In the genomic region with DNA sequence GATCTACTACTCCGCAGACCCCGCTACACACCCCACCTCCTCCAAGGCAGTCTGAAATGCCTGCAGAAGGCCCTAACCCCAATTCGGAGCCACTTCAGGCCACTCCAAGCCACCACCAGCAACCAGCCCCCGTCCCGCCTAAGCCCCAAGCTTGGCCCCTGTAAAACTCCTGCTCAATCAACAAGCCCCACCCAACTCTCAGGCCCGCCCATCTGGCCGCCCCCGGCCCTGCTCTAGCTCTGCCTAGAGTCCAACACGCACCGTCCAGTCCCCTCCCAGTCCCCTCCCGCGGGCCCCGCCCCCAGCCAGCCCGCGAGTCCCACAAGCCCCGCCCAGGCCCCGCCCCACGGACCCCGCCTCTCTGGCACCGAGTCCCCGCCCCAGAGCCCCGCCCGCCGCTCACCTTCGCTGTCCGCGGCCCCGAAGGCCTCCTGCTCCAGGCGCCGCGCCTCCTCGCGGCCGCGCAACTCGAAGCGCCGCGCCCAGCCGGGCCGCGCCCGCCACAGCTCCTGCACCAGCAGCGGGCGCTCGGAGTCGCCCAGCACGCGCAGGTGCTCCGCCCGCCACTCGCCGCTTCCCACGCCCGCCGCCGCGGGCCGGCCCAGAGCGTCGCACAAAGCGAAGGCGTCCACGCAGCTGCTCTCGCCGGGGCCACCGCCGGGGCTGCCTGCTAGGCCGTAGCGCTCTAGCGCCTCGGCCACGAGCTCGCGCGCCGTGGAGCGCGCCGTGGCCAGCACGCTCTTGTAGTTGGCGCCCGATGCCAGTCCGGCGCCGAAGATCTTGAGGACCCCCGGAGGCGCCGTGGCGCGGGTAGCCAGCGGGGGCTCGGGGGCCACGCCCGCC, we compare ENCODE assay signal across 1 cellular context.
TF ChIP-seq lines count a peak whose summit lies in the region.

No MANE protein-coding gene starts in this region.

TF ChIP-seq in HepG2, 621 proteins besides CTCF, POLR2A, EP300 and RAD21 (continued from another document and continues in another):
- TF ChIP-seq, protein P1, sequence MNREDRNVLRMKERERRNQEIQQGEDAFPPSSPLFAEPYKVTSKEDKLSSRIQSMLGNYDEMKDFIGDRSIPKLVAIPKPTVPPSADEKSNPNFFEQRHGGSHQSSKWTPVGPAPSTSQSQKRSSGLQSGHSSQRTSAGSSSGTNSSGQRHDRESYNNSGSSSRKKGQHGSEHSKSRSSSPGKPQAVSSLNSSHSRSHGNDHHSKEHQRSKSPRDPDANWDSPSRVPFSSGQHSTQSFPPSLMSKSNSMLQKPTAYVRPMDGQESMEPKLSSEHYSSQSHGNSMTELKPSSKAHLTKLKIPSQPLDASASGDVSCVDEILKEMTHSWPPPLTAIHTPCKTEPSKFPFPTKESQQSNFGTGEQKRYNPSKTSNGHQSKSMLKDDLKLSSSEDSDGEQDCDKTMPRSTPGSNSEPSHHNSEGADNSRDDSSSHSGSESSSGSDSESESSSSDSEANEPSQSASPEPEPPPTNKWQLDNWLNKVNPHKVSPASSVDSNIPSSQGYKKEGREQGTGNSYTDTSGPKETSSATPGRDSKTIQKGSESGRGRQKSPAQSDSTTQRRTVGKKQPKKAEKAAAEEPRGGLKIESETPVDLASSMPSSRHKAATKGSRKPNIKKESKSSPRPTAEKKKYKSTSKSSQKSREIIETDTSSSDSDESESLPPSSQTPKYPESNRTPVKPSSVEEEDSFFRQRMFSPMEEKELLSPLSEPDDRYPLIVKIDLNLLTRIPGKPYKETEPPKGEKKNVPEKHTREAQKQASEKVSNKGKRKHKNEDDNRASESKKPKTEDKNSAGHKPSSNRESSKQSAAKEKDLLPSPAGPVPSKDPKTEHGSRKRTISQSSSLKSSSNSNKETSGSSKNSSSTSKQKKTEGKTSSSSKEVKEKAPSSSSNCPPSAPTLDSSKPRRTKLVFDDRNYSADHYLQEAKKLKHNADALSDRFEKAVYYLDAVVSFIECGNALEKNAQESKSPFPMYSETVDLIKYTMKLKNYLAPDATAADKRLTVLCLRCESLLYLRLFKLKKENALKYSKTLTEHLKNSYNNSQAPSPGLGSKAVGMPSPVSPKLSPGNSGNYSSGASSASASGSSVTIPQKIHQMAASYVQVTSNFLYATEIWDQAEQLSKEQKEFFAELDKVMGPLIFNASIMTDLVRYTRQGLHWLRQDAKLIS (CRISPR knock-in tag; IDR thresholded peaks at IDR 0.05): no peak
- TF ChIP-seq ZIK1 (CRISPR knock-in tag; IDR thresholded peaks at IDR 0.05; ENCODE audit: borderline replicate concordance, low read depth): no peak; the same call in 1 of the 2 replicates
- TF ChIP-seq HMGA1 (CRISPR knock-in tag; conservative IDR thresholded peaks at IDR 0.05): no peak
- TF ChIP-seq, protein P2, sequence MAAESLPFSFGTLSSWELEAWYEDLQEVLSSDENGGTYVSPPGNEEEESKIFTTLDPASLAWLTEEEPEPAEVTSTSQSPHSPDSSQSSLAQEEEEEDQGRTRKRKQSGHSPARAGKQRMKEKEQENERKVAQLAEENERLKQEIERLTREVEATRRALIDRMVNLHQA (CRISPR knock-in tag; IDR thresholded peaks at IDR 0.05): no peak
- 0 out of 2 replicates have a peak, but pooled peaks have one; percentile 59 for TF ChIP-seq PRMT3 (CRISPR knock-in tag; IDR thresholded peaks at IDR 0.05; ENCODE audit: borderline replicate concordance, low read depth)
- TF ChIP-seq, protein P3, sequence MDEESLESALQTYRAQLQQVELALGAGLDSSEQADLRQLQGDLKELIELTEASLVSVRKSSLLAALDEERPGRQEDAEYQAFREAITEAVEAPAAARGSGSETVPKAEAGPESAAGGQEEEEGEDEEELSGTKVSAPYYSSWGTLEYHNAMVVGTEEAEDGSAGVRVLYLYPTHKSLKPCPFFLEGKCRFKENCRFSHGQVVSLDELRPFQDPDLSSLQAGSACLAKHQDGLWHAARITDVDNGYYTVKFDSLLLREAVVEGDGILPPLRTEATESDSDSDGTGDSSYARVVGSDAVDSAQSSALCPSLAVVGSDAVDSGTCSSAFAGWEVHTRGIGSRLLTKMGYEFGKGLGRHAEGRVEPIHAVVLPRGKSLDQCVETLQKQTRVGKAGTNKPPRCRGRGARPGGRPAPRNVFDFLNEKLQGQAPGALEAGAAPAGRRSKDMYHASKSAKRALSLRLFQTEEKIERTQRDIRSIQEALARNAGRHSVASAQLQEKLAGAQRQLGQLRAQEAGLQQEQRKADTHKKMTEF (CRISPR knock-in tag; IDR thresholded peaks at IDR 0.05): no peak
- no peak for TF ChIP-seq GATAD2A (CRISPR knock-in tag; IDR thresholded peaks at IDR 0.05)
- TF ChIP-seq SCMH1 (CRISPR knock-in tag; IDR thresholded peaks at IDR 0.05; ENCODE audit: borderline replicate concordance): no peak
- TF ChIP-seq SATB2 (CRISPR knock-in tag; IDR thresholded peaks at IDR 0.05): no peak
- TF ChIP-seq, protein P4, sequence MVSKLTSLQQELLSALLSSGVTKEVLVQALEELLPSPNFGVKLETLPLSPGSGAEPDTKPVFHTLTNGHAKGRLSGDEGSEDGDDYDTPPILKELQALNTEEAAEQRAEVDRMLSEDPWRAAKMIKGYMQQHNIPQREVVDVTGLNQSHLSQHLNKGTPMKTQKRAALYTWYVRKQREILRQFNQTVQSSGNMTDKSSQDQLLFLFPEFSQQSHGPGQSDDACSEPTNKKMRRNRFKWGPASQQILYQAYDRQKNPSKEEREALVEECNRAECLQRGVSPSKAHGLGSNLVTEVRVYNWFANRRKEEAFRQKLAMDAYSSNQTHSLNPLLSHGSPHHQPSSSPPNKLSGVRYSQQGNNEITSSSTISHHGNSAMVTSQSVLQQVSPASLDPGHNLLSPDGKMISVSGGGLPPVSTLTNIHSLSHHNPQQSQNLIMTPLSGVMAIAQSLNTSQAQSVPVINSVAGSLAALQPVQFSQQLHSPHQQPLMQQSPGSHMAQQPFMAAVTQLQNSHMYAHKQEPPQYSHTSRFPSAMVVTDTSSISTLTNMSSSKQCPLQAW (CRISPR knock-in tag; IDR thresholded peaks at IDR 0.05): peak; percentile 31; the same call in 1 of the 2 replicates
- no peak for TF ChIP-seq NR2F1 (CRISPR knock-in tag; IDR thresholded peaks at IDR 0.05)
- TF ChIP-seq ERF (CRISPR knock-in tag; IDR thresholded peaks at IDR 0.05): peak; percentile 6; the same call in 1 of the 2 replicates
- TF ChIP-seq, protein P5, sequence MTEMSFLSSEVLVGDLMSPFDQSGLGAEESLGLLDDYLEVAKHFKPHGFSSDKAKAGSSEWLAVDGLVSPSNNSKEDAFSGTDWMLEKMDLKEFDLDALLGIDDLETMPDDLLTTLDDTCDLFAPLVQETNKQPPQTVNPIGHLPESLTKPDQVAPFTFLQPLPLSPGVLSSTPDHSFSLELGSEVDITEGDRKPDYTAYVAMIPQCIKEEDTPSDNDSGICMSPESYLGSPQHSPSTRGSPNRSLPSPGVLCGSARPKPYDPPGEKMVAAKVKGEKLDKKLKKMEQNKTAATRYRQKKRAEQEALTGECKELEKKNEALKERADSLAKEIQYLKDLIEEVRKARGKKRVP (CRISPR knock-in tag; IDR thresholded peaks at IDR 0.05): 0 out of 4 replicates have a peak, but pooled peaks of 1 of the 2 experiments have one; percentile 38
- no peak for TF ChIP-seq ZSCAN30 (CRISPR knock-in tag; IDR thresholded peaks at IDR 0.05)
- no peak; the same call in 1 of the 2 replicates for TF ChIP-seq ZNF264 (CRISPR knock-in tag; IDR thresholded peaks at IDR 0.05)
- TF ChIP-seq, protein P6, sequence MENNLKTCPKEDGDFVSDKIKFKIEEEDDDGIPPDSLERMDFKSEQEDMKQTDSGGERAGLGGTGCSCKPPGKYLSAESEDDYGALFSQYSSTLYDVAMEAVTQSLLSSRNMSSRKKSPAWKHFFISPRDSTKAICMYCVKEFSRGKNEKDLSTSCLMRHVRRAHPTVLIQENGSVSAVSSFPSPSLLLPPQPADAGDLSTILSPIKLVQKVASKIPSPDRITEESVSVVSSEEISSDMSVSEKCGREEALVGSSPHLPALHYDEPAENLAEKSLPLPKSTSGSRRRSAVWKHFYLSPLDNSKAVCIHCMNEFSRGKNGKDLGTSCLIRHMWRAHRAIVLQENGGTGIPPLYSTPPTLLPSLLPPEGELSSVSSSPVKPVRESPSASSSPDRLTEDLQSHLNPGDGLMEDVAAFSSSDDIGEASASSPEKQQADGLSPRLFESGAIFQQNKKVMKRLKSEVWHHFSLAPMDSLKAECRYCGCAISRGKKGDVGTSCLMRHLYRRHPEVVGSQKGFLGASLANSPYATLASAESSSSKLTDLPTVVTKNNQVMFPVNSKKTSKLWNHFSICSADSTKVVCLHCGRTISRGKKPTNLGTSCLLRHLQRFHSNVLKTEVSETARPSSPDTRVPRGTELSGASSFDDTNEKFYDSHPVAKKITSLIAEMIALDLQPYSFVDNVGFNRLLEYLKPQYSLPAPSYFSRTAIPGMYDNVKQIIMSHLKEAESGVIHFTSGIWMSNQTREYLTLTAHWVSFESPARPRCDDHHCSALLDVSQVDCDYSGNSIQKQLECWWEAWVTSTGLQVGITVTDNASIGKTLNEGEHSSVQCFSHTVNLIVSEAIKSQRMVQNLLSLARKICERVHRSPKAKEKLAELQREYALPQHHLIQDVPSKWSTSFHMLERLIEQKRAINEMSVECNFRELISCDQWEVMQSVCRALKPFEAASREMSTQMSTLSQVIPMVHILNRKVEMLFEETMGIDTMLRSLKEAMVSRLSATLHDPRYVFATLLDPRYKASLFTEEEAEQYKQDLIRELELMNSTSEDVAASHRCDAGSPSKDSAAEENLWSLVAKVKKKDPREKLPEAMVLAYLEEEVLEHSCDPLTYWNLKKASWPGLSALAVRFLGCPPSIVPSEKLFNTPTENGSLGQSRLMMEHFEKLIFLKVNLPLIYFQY (CRISPR knock-in tag; IDR thresholded peaks at IDR 0.05; ENCODE audit: borderline replicate concordance): no peak; the same call in 1 of the 2 replicates
- 0 out of 2 replicates have a peak, but pooled peaks have one; percentile 40 for TF ChIP-seq ARHGAP35 (CRISPR knock-in tag; IDR thresholded peaks at IDR 0.05; ENCODE audit: borderline replicate concordance)
- TF ChIP-seq HNRNPUL1 (IDR thresholded peaks at IDR 0.05; ENCODE audit: low read depth, low read length): no peak
- peak; percentile 45; the same call in 1 of the 2 replicates for TF ChIP-seq SALL1 (CRISPR knock-in tag; IDR thresholded peaks at IDR 0.05)
- TF ChIP-seq CENPX (CRISPR knock-in tag; IDR thresholded peaks at IDR 0.05): no peak
- TF ChIP-seq GTF2F1 (IDR thresholded peaks at IDR 0.05; ENCODE audit: low read length): no peak
- no peak for TF ChIP-seq SIX1 (CRISPR knock-in tag; IDR thresholded peaks at IDR 0.05; ENCODE audit: borderline replicate concordance)
- TF ChIP-seq ONECUT2 (CRISPR knock-in tag; IDR thresholded peaks at IDR 0.05): no peak; the same call in 1 of the 2 replicates
- no peak for TF ChIP-seq ZBTB8A (CRISPR knock-in tag; IDR thresholded peaks at IDR 0.05; ENCODE audit: borderline replicate concordance, low read depth)
- no peak for TF ChIP-seq NBN (conservative IDR thresholded peaks at IDR 0.05)
- no peak; the same call in 1 of the 2 replicates for TF ChIP-seq KLF6 (CRISPR knock-in tag; IDR thresholded peaks at IDR 0.05)
- TF ChIP-seq ZSCAN29 (CRISPR knock-in tag; conservative IDR thresholded peaks at IDR 0.05): no peak
- TF ChIP-seq ZNF251 (CRISPR knock-in tag; IDR thresholded peaks at IDR 0.05): no peak
- no peak for TF ChIP-seq ZBTB1 (CRISPR knock-in tag; IDR thresholded peaks at IDR 0.05; ENCODE audit: borderline replicate concordance)
- no peak for TF ChIP-seq FOXJ3 (CRISPR knock-in tag; IDR thresholded peaks at IDR 0.05; ENCODE audit: borderline replicate concordance)
- TF ChIP-seq, protein P7, sequence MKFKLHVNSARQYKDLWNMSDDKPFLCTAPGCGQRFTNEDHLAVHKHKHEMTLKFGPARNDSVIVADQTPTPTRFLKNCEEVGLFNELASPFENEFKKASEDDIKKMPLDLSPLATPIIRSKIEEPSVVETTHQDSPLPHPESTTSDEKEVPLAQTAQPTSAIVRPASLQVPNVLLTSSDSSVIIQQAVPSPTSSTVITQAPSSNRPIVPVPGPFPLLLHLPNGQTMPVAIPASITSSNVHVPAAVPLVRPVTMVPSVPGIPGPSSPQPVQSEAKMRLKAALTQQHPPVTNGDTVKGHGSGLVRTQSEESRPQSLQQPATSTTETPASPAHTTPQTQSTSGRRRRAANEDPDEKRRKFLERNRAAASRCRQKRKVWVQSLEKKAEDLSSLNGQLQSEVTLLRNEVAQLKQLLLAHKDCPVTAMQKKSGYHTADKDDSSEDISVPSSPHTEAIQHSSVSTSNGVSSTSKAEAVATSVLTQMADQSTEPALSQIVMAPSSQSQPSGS (CRISPR knock-in tag; IDR thresholded peaks at IDR 0.05): no peak
- TF ChIP-seq ZNF335 (CRISPR knock-in tag; IDR thresholded peaks at IDR 0.05): no peak
- no peak for TF ChIP-seq CHD2 (IDR thresholded peaks at IDR 0.05; ENCODE audit: low read depth, low read length)
- TF ChIP-seq, protein P8, sequence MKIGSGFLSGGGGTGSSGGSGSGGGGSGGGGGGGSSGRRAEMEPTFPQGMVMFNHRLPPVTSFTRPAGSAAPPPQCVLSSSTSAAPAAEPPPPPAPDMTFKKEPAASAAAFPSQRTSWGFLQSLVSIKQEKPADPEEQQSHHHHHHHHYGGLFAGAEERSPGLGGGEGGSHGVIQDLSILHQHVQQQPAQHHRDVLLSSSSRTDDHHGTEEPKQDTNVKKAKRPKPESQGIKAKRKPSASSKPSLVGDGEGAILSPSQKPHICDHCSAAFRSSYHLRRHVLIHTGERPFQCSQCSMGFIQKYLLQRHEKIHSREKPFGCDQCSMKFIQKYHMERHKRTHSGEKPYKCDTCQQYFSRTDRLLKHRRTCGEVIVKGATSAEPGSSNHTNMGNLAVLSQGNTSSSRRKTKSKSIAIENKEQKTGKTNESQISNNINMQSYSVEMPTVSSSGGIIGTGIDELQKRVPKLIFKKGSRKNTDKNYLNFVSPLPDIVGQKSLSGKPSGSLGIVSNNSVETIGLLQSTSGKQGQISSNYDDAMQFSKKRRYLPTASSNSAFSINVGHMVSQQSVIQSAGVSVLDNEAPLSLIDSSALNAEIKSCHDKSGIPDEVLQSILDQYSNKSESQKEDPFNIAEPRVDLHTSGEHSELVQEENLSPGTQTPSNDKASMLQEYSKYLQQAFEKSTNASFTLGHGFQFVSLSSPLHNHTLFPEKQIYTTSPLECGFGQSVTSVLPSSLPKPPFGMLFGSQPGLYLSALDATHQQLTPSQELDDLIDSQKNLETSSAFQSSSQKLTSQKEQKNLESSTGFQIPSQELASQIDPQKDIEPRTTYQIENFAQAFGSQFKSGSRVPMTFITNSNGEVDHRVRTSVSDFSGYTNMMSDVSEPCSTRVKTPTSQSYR (CRISPR knock-in tag; IDR thresholded peaks at IDR 0.05; ENCODE audit: borderline replicate concordance): no peak
- TF ChIP-seq, protein P9, sequence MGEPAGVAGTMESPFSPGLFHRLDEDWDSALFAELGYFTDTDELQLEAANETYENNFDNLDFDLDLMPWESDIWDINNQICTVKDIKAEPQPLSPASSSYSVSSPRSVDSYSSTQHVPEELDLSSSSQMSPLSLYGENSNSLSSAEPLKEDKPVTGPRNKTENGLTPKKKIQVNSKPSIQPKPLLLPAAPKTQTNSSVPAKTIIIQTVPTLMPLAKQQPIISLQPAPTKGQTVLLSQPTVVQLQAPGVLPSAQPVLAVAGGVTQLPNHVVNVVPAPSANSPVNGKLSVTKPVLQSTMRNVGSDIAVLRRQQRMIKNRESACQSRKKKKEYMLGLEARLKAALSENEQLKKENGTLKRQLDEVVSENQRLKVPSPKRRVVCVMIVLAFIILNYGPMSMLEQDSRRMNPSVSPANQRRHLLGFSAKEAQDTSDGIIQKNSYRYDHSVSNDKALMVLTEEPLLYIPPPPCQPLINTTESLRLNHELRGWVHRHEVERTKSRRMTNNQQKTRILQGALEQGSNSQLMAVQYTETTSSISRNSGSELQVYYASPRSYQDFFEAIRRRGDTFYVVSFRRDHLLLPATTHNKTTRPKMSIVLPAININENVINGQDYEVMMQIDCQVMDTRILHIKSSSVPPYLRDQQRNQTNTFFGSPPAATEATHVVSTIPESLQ (CRISPR knock-in tag; conservative IDR thresholded peaks at IDR 0.05): no peak
- TF ChIP-seq AHR (CRISPR knock-in tag; IDR thresholded peaks at IDR 0.05): no peak
- TF ChIP-seq, protein P10, sequence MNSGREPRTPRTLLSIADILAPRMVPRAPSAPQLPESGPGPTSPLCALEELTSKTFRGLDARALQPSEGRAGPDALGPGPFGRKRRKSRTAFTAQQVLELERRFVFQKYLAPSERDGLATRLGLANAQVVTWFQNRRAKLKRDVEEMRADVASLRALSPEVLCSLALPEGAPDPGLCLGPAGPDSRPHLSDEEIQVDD (CRISPR knock-in tag; IDR thresholded peaks at IDR 0.05; ENCODE audit: borderline replicate concordance): peak; percentile 63; the same call in 1 of the 2 replicates
